14 cellular contexts compared by ENCODE assay signal in genomic region chr22:25656724-25657123, GRCh38.
DNase-seq lines count a peak whose midpoint lies in the region; ATAC-seq and TF ChIP-seq lines count a peak whose summit lies in the region.
"Had no signal": no experiment of that assay in that cellular context is flagged by ENCODE, and none has a peak within 500 bp of the region (broad histone marks: within the 10 kb centered on the region; RNA-seq: fewer than 3 reads in every experiment).

No MANE protein-coding gene starts in this region.

- H3K9me3 ChIP-seq in CD4-positive, alpha-beta memory T cell (ENCODE audit: control insufficient read depth in 1 of 2, low read length in 2 of 2), result no peaks in the 10 kb centered on the region
- H3K9me3 ChIP-seq: BLaER1 treated with 17β-estradiol and CSF1 and Interleukin-3, amounts not matched to agents 10 nM and 100 nM had no signal

- no peak overlapping the region for H3K4me3 Mint-ChIP-seq in CD4-positive, alpha-beta memory T cell

- no peaks in the 10 kb centered on the region for H3K4me1 Mint-ChIP-seq in CD4-positive, alpha-beta memory T cell

- intact Hi-C loops in CD4-positive, alpha-beta memory T cell (cut with micrococcal nuclease), result no loop called here

- H3K27me3 Mint-ChIP-seq in CD4-positive, alpha-beta memory T cell, result no peaks in the 10 kb centered on the region

- peak; percentile 90 for ATAC-seq in GM18502 (IDR thresholded peaks at IDR 0.05; ENCODE audit: poor library complexity, unreplicated experiment)
- ATAC-seq in GM21381 (IDR thresholded peaks at IDR 0.05; ENCODE audit: unreplicated experiment), result peak; percentile 85
- ATAC-seq in HG03159 (IDR thresholded peaks at IDR 0.05; ENCODE audit: unreplicated experiment), result peak; percentile 83

- POLR2A ChIA-PET in CD4-positive, alpha-beta memory T cell (lab: Charles Lee; ENCODE audit: partially characterized antibody), result no interaction called here

- H3K9me3 Mint-ChIP-seq in CD4-positive, alpha-beta memory T cell, result no peaks in the 10 kb centered on the region

- H3K4me3 ChIP-seq in brain microvascular endothelial cell (ENCODE audit: low read depth, low read length), result no peak overlapping the region
- H3K4me3 ChIP-seq in CD4-positive, alpha-beta memory T cell (ENCODE audit: low read length in 2 of 2), result no peak overlapping the region
- H3K4me3 ChIP-seq: BLaER1 treated with 17β-estradiol and CSF1 and Interleukin-3, amounts not matched to agents 10 nM and 100 nM; lung had no signal

- no peak overlapping the region for H3K27ac ChIP-seq in brain microvascular endothelial cell
- no peak overlapping the region for H3K27ac ChIP-seq in CD4-positive, alpha-beta memory T cell (ENCODE audit: low read depth, low read length)
- H3K27ac ChIP-seq: BLaER1 treated with 17β-estradiol and CSF1 and Interleukin-3, amounts not matched to agents 10 nM and 100 nM had no signal

- CTCF ChIA-PET in CD4-positive, alpha-beta memory T cell (lab: Charles Lee; ENCODE audit: partially characterized antibody), result no interaction called here

- no peak overlapping the region for H3K27ac Mint-ChIP-seq in CD4-positive, alpha-beta memory T cell

- H3K4me1 ChIP-seq in CD4-positive, alpha-beta memory T cell (ENCODE audit: insufficient read depth, low read length), result no peaks in the 10 kb centered on the region

- DNase-seq in RPMI8226, result peak; percentile 6
- DNase-seq in brain microvascular endothelial cell, result no peak
- DNase-seq in NCI-H226, result no peak
- no peak for DNase-seq in CD4-positive, alpha-beta memory T cell
- DNase-seq in stimulated activated CD4-positive, alpha-beta T cell treated with anti-CD3 and anti-CD28 coated beads, Interleukin-2, amount 100 ng/mL, for 24 hours, result no peak
- DNase-seq: activated T-cell treated with anti-CD3 and anti-CD28 coated beads for 4 hours; central memory CD4-positive, alpha-beta T cell; IMR-90; NCI-H510A treated with DMSO at 0.1 percent for 48 hours had no signal

- TF ChIP-seq CTCF in brain microvascular endothelial cell (IDR thresholded peaks at IDR 0.05; ENCODE audit: low read depth, low read length, missing control alignments), result no peak

- in situ Hi-C loops in brain microvascular endothelial cell (cut with HindIII; ENCODE audit: low pct_ligation_motif_present, low sequenced_read_pairs), result no loop called here

- no peaks in the 10 kb centered on the region for H3K27me3 ChIP-seq in brain microvascular endothelial cell (replicated peaks)
- no peaks in the 10 kb centered on the region for H3K27me3 ChIP-seq in CD4-positive, alpha-beta memory T cell (ENCODE audit: insufficient read depth, low read length)
- H3K27me3 ChIP-seq: BLaER1 treated with 17β-estradiol and CSF1 and Interleukin-3, amounts not matched to agents 10 nM and 100 nM had no signal

- H3K36me3 Mint-ChIP-seq in CD4-positive, alpha-beta memory T cell, result no peaks in the 10 kb centered on the region

- H3K36me3 ChIP-seq in brain microvascular endothelial cell (replicated peaks), result no peaks in the 10 kb centered on the region
- no peaks in the 10 kb centered on the region for H3K36me3 ChIP-seq in CD4-positive, alpha-beta memory T cell (ENCODE audit: insufficient read depth, low read length)
